In the genomic region with DNA sequence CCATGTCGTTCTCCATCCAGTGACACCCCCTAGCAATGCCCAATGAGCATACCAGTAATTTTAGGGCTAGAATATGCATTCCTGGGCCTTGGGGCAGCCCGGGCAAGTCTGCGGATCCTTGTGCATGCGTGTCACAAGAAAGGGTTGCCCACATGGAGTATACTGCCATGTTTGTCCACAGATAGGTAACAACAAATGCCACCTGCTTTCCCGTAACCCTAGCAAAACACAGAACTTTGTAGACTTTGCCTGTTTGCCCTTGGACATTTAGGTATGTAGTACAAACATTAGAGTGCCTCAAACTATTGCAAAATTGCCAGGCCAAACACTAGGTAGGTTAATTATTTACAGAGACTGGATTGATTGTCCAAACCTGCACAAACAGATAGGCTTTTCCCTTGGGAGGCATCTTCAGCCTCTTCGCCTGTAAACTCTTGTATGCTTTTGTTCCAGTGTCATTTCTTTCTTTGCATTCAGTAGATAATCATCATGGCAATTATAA, we compare ENCODE assay signal across 1 cellular context.
A peak's percentile ranks its signal among the peaks of the same experiment; 100 is the strongest.
TF ChIP-seq lines count a peak whose summit lies in the region.

No MANE protein-coding gene starts in this region.

TF ChIP-seq in HepG2, 621 proteins besides CTCF, POLR2A, EP300 and RAD21 (continued from another document and continues in another):
- TF ChIP-seq, protein P1, sequence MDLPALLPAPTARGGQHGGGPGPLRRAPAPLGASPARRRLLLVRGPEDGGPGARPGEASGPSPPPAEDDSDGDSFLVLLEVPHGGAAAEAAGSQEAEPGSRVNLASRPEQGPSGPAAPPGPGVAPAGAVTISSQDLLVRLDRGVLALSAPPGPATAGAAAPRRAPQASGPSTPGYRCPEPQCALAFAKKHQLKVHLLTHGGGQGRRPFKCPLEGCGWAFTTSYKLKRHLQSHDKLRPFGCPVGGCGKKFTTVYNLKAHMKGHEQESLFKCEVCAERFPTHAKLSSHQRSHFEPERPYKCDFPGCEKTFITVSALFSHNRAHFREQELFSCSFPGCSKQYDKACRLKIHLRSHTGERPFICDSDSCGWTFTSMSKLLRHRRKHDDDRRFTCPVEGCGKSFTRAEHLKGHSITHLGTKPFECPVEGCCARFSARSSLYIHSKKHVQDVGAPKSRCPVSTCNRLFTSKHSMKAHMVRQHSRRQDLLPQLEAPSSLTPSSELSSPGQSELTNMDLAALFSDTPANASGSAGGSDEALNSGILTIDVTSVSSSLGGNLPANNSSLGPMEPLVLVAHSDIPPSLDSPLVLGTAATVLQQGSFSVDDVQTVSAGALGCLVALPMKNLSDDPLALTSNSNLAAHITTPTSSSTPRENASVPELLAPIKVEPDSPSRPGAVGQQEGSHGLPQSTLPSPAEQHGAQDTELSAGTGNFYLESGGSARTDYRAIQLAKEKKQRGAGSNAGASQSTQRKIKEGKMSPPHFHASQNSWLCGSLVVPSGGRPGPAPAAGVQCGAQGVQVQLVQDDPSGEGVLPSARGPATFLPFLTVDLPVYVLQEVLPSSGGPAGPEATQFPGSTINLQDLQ (CRISPR knock-in tag; IDR thresholded peaks at IDR 0.05) = no peak
- peak; percentile 85 for TF ChIP-seq FOSL2 (CRISPR knock-in tag; IDR thresholded peaks at IDR 0.05)
- no peak for TF ChIP-seq TCF7L2 (IDR thresholded peaks at IDR 0.05; ENCODE audit: low read depth, low read length)
- no peak for TF ChIP-seq ZFYVE20 (CRISPR knock-in tag; IDR thresholded peaks at IDR 0.05; ENCODE audit: borderline replicate concordance, low read depth)
- TF ChIP-seq NR2F2 (IDR thresholded peaks at IDR 0.05; ENCODE audit: borderline replicate concordance, low read depth) = peak; percentile 85
- peak; percentile 84; the same call in 1 of the 2 replicates for TF ChIP-seq POGZ (CRISPR knock-in tag; IDR thresholded peaks at IDR 0.05)
- TF ChIP-seq, protein P2, sequence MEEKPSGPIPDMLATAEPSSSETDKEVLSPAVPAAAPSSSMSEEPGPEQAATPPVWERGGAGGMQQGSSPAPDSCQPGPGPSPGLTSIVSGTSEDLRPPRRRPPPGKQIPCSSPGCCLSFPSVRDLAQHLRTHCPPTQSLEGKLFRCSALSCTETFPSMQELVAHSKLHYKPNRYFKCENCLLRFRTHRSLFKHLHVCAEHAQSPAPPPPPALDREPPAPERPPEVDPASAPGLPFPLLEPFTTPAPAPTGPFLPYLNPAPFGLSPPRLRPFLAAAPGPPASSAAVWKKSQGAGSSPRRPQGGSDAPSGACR (CRISPR knock-in tag; IDR thresholded peaks at IDR 0.05) = peak; percentile 80; the same call in 1 of the 2 replicates
- peak; percentile 60; the same call in 1 of the 2 replicates for TF ChIP-seq ZNF775 (CRISPR knock-in tag; IDR thresholded peaks at IDR 0.05; ENCODE audit: borderline replicate concordance)
- TF ChIP-seq, protein P3, sequence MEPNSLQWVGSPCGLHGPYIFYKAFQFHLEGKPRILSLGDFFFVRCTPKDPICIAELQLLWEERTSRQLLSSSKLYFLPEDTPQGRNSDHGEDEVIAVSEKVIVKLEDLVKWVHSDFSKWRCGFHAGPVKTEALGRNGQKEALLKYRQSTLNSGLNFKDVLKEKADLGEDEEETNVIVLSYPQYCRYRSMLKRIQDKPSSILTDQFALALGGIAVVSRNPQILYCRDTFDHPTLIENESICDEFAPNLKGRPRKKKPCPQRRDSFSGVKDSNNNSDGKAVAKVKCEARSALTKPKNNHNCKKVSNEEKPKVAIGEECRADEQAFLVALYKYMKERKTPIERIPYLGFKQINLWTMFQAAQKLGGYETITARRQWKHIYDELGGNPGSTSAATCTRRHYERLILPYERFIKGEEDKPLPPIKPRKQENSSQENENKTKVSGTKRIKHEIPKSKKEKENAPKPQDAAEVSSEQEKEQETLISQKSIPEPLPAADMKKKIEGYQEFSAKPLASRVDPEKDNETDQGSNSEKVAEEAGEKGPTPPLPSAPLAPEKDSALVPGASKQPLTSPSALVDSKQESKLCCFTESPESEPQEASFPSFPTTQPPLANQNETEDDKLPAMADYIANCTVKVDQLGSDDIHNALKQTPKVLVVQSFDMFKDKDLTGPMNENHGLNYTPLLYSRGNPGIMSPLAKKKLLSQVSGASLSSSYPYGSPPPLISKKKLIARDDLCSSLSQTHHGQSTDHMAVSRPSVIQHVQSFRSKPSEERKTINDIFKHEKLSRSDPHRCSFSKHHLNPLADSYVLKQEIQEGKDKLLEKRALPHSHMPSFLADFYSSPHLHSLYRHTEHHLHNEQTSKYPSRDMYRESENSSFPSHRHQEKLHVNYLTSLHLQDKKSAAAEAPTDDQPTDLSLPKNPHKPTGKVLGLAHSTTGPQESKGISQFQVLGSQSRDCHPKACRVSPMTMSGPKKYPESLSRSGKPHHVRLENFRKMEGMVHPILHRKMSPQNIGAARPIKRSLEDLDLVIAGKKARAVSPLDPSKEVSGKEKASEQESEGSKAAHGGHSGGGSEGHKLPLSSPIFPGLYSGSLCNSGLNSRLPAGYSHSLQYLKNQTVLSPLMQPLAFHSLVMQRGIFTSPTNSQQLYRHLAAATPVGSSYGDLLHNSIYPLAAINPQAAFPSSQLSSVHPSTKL (CRISPR knock-in tag; IDR thresholded peaks at IDR 0.05) = peak; percentile 98
- TF ChIP-seq ZFP41 (CRISPR knock-in tag; IDR thresholded peaks at IDR 0.05; ENCODE audit: borderline replicate concordance) = peak; percentile 36; the same call in 1 of the 2 replicates
- TF ChIP-seq, protein P4, sequence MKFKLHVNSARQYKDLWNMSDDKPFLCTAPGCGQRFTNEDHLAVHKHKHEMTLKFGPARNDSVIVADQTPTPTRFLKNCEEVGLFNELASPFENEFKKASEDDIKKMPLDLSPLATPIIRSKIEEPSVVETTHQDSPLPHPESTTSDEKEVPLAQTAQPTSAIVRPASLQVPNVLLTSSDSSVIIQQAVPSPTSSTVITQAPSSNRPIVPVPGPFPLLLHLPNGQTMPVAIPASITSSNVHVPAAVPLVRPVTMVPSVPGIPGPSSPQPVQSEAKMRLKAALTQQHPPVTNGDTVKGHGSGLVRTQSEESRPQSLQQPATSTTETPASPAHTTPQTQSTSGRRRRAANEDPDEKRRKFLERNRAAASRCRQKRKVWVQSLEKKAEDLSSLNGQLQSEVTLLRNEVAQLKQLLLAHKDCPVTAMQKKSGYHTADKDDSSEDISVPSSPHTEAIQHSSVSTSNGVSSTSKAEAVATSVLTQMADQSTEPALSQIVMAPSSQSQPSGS (CRISPR knock-in tag; IDR thresholded peaks at IDR 0.05) = peak; percentile 88
- no peak for TF ChIP-seq ZNF484 (CRISPR knock-in tag; IDR thresholded peaks at IDR 0.05; ENCODE audit: borderline replicate concordance, low read depth)
- peak; percentile 58; the same call in 1 of the 2 replicates for TF ChIP-seq SATB2 (CRISPR knock-in tag; IDR thresholded peaks at IDR 0.05)
- no peak for TF ChIP-seq NRL (CRISPR knock-in tag; IDR thresholded peaks at IDR 0.05; ENCODE audit: borderline replicate concordance)
- TF ChIP-seq THAP11 (CRISPR knock-in tag; IDR thresholded peaks at IDR 0.05) = peak; percentile 80
- no peak for TF ChIP-seq KLF15 (CRISPR knock-in tag; IDR thresholded peaks at IDR 0.05; ENCODE audit: borderline replicate concordance)
- TF ChIP-seq ZNF616 (CRISPR knock-in tag; IDR thresholded peaks at IDR 0.05; ENCODE audit: low read depth) = no peak
- peak; percentile 96 for TF ChIP-seq ZFP1 (CRISPR knock-in tag; IDR thresholded peaks at IDR 0.05)
- TF ChIP-seq FOXK1 (CRISPR knock-in tag; IDR thresholded peaks at IDR 0.05; ENCODE audit: borderline replicate concordance, low read depth) = peak; percentile 99
- TF ChIP-seq, protein P5, sequence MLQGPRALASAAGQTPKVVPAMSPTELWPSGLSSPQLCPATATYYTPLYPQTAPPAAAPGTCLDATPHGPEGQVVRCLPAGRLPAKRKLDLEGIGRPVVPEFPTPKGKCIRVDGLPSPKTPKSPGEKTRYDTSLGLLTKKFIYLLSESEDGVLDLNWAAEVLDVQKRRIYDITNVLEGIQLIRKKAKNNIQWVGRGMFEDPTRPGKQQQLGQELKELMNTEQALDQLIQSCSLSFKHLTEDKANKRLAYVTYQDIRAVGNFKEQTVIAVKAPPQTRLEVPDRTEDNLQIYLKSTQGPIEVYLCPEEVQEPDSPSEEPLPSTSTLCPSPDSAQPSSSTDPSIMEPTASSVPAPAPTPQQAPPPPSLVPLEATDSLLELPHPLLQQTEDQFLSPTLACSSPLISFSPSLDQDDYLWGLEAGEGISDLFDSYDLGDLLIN (CRISPR knock-in tag; IDR thresholded peaks at IDR 0.05; ENCODE audit: borderline replicate concordance) = no peak
- no peak for TF ChIP-seq ZNF329 (CRISPR knock-in tag; IDR thresholded peaks at IDR 0.05; ENCODE audit: low read depth)
- TF ChIP-seq, protein P6, sequence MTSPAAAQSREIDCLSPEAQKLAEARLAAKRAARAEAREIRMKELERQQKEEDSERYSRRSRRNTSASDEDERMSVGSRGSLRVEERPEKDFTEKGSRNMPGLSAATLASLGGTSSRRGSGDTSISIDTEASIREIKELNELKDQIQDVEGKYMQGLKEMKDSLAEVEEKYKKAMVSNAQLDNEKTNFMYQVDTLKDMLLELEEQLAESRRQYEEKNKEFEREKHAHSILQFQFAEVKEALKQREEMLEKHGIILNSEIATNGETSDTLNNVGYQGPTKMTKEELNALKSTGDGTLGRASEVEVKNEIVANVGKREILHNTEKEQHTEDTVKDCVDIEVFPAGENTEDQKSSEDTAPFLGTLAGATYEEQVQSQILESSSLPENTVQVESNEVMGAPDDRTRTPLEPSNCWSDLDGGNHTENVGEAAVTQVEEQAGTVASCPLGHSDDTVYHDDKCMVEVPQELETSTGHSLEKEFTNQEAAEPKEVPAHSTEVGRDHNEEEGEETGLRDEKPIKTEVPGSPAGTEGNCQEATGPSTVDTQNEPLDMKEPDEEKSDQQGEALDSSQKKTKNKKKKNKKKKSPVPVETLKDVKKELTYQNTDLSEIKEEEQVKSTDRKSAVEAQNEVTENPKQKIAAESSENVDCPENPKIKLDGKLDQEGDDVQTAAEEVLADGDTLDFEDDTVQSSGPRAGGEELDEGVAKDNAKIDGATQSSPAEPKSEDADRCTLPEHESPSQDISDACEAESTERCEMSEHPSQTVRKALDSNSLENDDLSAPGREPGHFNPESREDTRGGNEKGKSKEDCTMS (CRISPR knock-in tag; conservative IDR thresholded peaks at IDR 0.05) = no peak
- no peak for TF ChIP-seq RELA (CRISPR knock-in tag; IDR thresholded peaks at IDR 0.05)
- TF ChIP-seq KDM2A (CRISPR knock-in tag; IDR thresholded peaks at IDR 0.05; ENCODE audit: borderline replicate concordance, low read depth) = no peak; the same call in 1 of the 2 replicates
- no peak for TF ChIP-seq HOXA7 (CRISPR knock-in tag; IDR thresholded peaks at IDR 0.05)
- no peak for TF ChIP-seq RFX5 (IDR thresholded peaks at IDR 0.05; ENCODE audit: low read depth, low read length)
- peak; percentile 96 for TF ChIP-seq SOX5 (CRISPR knock-in tag; IDR thresholded peaks at IDR 0.05; ENCODE audit: borderline replicate concordance)
- TF ChIP-seq, protein P7, sequence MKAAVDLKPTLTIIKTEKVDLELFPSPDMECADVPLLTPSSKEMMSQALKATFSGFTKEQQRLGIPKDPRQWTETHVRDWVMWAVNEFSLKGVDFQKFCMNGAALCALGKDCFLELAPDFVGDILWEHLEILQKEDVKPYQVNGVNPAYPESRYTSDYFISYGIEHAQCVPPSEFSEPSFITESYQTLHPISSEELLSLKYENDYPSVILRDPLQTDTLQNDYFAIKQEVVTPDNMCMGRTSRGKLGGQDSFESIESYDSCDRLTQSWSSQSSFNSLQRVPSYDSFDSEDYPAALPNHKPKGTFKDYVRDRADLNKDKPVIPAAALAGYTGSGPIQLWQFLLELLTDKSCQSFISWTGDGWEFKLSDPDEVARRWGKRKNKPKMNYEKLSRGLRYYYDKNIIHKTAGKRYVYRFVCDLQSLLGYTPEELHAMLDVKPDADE (CRISPR knock-in tag; IDR thresholded peaks at IDR 0.05) = no peak
- no peak for TF ChIP-seq MBNL3 (CRISPR knock-in tag; conservative IDR thresholded peaks at IDR 0.05)
- peak; percentile 99 for TF ChIP-seq GATAD2A (CRISPR knock-in tag; IDR thresholded peaks at IDR 0.05)
- TF ChIP-seq U2AF2 (IDR thresholded peaks at IDR 0.05; ENCODE audit: low read depth, low read length) = no peak
- TF ChIP-seq NFYC (CRISPR knock-in tag; IDR thresholded peaks at IDR 0.05) = peak; percentile 39; the same call in 1 of the 2 replicates
- TF ChIP-seq DNMT1 (CRISPR knock-in tag; IDR thresholded peaks at IDR 0.05) = no peak
- peak; percentile 79; the same call in 1 of the 2 replicates for TF ChIP-seq CCDC6 (CRISPR knock-in tag; IDR thresholded peaks at IDR 0.05)
- TF ChIP-seq ZNF296 (CRISPR knock-in tag; conservative IDR thresholded peaks at IDR 0.05) = no peak
- TF ChIP-seq, protein P8, sequence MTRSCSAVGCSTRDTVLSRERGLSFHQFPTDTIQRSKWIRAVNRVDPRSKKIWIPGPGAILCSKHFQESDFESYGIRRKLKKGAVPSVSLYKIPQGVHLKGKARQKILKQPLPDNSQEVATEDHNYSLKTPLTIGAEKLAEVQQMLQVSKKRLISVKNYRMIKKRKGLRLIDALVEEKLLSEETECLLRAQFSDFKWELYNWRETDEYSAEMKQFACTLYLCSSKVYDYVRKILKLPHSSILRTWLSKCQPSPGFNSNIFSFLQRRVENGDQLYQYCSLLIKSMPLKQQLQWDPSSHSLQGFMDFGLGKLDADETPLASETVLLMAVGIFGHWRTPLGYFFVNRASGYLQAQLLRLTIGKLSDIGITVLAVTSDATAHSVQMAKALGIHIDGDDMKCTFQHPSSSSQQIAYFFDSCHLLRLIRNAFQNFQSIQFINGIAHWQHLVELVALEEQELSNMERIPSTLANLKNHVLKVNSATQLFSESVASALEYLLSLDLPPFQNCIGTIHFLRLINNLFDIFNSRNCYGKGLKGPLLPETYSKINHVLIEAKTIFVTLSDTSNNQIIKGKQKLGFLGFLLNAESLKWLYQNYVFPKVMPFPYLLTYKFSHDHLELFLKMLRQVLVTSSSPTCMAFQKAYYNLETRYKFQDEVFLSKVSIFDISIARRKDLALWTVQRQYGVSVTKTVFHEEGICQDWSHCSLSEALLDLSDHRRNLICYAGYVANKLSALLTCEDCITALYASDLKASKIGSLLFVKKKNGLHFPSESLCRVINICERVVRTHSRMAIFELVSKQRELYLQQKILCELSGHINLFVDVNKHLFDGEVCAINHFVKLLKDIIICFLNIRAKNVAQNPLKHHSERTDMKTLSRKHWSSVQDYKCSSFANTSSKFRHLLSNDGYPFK (CRISPR knock-in tag; IDR thresholded peaks at IDR 0.05; ENCODE audit: borderline replicate concordance) = no peak
- TF ChIP-seq ZNF816 (CRISPR knock-in tag; IDR thresholded peaks at IDR 0.05; ENCODE audit: borderline replicate concordance) = peak; percentile 95; the same call in 1 of the 2 replicates
- TF ChIP-seq, protein P9, sequence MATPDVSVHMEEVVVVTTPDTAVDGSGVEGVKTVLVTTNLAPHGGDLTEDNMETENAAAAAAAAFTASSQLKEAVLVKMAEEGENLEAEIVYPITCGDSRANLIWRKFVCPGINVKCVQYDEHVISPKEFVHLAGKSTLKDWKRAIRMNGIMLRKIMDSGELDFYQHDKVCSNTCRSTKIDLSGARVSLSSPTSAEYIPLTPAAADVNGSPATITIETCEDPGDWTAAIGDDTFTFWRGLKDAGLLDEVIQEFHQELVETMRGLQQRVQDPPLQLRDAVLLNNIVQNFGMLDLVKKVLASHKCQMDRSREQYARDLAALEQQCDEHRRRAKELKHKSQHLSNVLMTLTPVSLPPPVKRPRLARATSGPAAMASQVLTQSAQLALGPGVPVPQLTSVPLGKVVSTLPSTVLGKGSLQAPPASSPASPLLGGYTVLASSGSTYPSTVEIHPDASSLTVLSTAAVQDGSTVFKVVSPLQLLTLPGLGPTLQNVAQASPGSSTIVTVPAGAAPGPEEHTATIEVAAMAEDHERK (CRISPR knock-in tag; IDR thresholded peaks at IDR 0.05; ENCODE audit: low read depth) = 0 out of 2 replicates have a peak, but pooled peaks have one; percentile 35
- TF ChIP-seq FOXK2 (IDR thresholded peaks at IDR 0.05) = peak; percentile 88
- TF ChIP-seq POLR2G (IDR thresholded peaks at IDR 0.05; ENCODE audit: low read depth, low read length) = no peak
